In the genomic region with DNA sequence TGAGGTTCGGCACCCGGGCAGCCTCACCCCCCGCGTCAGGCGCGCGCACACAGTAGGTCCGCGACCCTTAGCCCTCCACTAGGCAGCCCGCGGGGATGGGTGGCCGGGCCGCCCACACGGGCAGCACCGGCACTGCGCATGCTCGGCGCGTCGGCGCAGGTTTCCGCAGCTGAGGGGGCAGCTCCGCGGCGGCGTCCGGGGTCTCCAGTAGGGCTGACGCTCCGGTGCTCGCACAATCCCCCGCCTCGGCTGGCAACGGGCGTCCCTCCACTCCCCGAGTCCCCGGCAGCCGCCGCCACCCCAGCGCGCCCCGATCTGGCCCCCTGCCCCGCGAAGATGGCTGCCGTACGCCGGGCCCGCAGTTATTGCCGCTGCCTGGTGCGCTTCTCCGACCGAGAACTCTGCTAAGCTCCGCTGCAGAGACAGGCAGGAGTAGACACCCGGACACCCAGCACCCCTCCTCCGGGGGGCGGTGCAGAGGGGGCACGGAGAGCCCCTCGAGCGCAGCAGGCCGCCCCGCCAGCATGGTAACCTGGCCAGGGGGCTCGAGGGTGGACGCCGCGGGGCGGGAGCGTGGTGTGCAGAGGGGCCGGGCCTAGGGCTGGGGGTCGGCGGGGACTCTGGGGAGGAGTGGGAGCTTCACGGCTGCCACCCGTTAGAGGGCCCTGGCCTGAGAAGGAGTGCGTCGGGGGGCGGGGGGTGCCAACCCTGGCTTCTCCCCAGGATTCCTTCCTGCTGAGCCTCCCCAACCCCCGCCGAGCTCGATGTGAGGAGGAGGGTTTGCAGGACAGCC, we compare ENCODE assay signal across 8 cellular contexts.
DNase-seq lines count a peak whose midpoint lies in the region; ATAC-seq and TF ChIP-seq lines count a peak whose summit lies in the region.

Gene FBXO9, plus strand, starts transcription at position 139 of the 793 bp plus-strand sequence. Its CDS starts 386 bp downstream, at position 525.

- peaks cover 64% of the 10 kb centered on the region for H3K4me1 Mint-ChIP-seq in activated T-cell treated with anti-CD3 and anti-CD28 coated beads, Interleukin-2, amount 50 U/mL, for 24 hours (ENCODE audit: low read depth)
- H3K4me1 Mint-ChIP-seq in nephron = peaks cover 32% of the 10 kb centered on the region
- H3K4me1 Mint-ChIP-seq in stimulated activated naive CD8-positive, alpha-beta T cell treated with anti-CD3 and anti-CD28 coated beads, Interleukin-15, Interleukin-2, amounts not matched to agents 100 ng/mL and 50 ng/mL, for 24 hours (ENCODE audit: low read depth) = peaks cover 55% of the 10 kb centered on the region

- ATAC-seq in GM19035 (IDR thresholded peaks at IDR 0.05; ENCODE audit: unreplicated experiment) (peak; percentile 54), HG03196 (IDR thresholded peaks at IDR 0.05; ENCODE audit: unreplicated experiment) (peak; percentile 43)

- H3K9ac ChIP-seq in BLaER1 treated with 17β-estradiol and CSF1 and Interleukin-3, amounts not matched to agents 10 nM and 100 nM = peak within 1 kb of the TSS; percentile 86 to 95 (median 93)
- H3K9ac ChIP-seq in NT2/D1 (ENCODE audit: insufficient read length, low read depth) = peak within 1 kb of the TSS; percentile 88

- H4K20me1 ChIP-seq in BLaER1 treated with 17β-estradiol and CSF1 and Interleukin-3, amounts not matched to agents 10 nM and 100 nM = peaks cover 0 to 27% (median 11%) of the 10 kb centered on the region in 11 experiments; a peak in 10 of 22 replicates

- H3K36me3 Mint-ChIP-seq in activated T-cell treated with anti-CD3 and anti-CD28 coated beads, Interleukin-2, amount 50 U/mL, for 24 hours (ENCODE audit: low read depth) = peaks cover 34% of the 10 kb centered on the region
- H3K36me3 Mint-ChIP-seq in nephron (ENCODE audit: low read depth) = peaks cover 5% of the 10 kb centered on the region
- H3K36me3 Mint-ChIP-seq in stimulated activated naive CD8-positive, alpha-beta T cell treated with anti-CD3 and anti-CD28 coated beads, Interleukin-15, Interleukin-2, amounts not matched to agents 100 ng/mL and 50 ng/mL, for 24 hours (ENCODE audit: low read depth) = peaks cover 8% of the 10 kb centered on the region

- DNase-seq in NT2/D1 (ENCODE audit: low read depth, low spot score) (no peak), fibroblast of mammary gland (ENCODE audit: low read depth) (no peak)
- DNase-seq in activated T-cell treated with anti-CD3 and anti-CD28 coated beads, Interleukin-2, amount 50 U/mL, for 24 hours = peak; percentile 91

- peak within 1 kb of the TSS; percentile 81 to 93 (median 89) for H3K27ac ChIP-seq in BLaER1 treated with 17β-estradiol and CSF1 and Interleukin-3, amounts not matched to agents 10 nM and 100 nM

- H3K4me2 ChIP-seq in BLaER1 treated with 17β-estradiol and CSF1 and Interleukin-3, amounts not matched to agents 10 nM and 100 nM = peak within 1 kb of the TSS; percentile 84 to 98 (median 92)

- TF ChIP-seq CTCF in fibroblast of mammary gland (conservative IDR thresholded peaks at IDR 0.05; ENCODE audit: control insufficient read depth, insufficient read depth, low read depth, low read length) = no peak
- TF ChIP-seq CTCF in nephron (IDR thresholded peaks at IDR 0.05; ENCODE audit: unreplicated experiment in 3 of 3) = peak in 1 of 3 experiments; percentile 12

- H3K4me3 Mint-ChIP-seq in activated T-cell treated with anti-CD3 and anti-CD28 coated beads, Interleukin-2, amount 50 U/mL, for 24 hours = peak within 1 kb of the TSS; percentile 97
- peak within 1 kb of the TSS; percentile 97 to 99 (median 99) for H3K4me3 Mint-ChIP-seq in nephron
- peak within 1 kb of the TSS; percentile 94 for H3K4me3 Mint-ChIP-seq in stimulated activated naive CD8-positive, alpha-beta T cell treated with anti-CD3 and anti-CD28 coated beads, Interleukin-15, Interleukin-2, amounts not matched to agents 100 ng/mL and 50 ng/mL, for 24 hours

- peak within 1 kb of the TSS; percentile 100 for H3K27ac Mint-ChIP-seq in activated T-cell treated with anti-CD3 and anti-CD28 coated beads, Interleukin-2, amount 50 U/mL, for 24 hours
- peak within 1 kb of the TSS; percentile 96 to 99 (median 99) for H3K27ac Mint-ChIP-seq in nephron
- H3K27ac Mint-ChIP-seq in stimulated activated naive CD8-positive, alpha-beta T cell treated with anti-CD3 and anti-CD28 coated beads, Interleukin-15, Interleukin-2, amounts not matched to agents 100 ng/mL and 50 ng/mL, for 24 hours = peak within 1 kb of the TSS; percentile 97

- H3K27me3 Mint-ChIP-seq in activated T-cell treated with anti-CD3 and anti-CD28 coated beads, Interleukin-2, amount 50 U/mL, for 24 hours = no peaks in the 10 kb centered on the region
- H3K27me3 Mint-ChIP-seq in nephron (ENCODE audit: low read depth) = no peaks in the 10 kb centered on the region
- no peaks in the 10 kb centered on the region for H3K27me3 Mint-ChIP-seq in stimulated activated naive CD8-positive, alpha-beta T cell treated with anti-CD3 and anti-CD28 coated beads, Interleukin-15, Interleukin-2, amounts not matched to agents 100 ng/mL and 50 ng/mL, for 24 hours

- peaks cover 0 to 21% (median 4%) of the 10 kb centered on the region in 11 experiments; a peak in 10 of 22 replicates for H3K36me3 ChIP-seq in BLaER1 treated with 17β-estradiol and CSF1 and Interleukin-3, amounts not matched to agents 10 nM and 100 nM
- peaks cover 5% of the 10 kb centered on the region for H3K36me3 ChIP-seq in NT2/D1 (ENCODE audit: insufficient read depth, insufficient read length, low read length)

- no peaks in the 10 kb centered on the region for H3K27me3 ChIP-seq in BLaER1 treated with 17β-estradiol and CSF1 and Interleukin-3, amounts not matched to agents 10 nM and 100 nM
- H3K27me3 ChIP-seq in NT2/D1 (ENCODE audit: insufficient read depth, insufficient read length) = no peaks in the 10 kb centered on the region

- no peaks in the 10 kb centered on the region for H3K9me3 ChIP-seq in BLaER1 treated with 17β-estradiol and CSF1 and Interleukin-3, amounts not matched to agents 10 nM and 100 nM (replicated peaks in 1 of 11)
- no peaks in the 10 kb centered on the region for H3K9me3 ChIP-seq in NT2/D1 (ENCODE audit: insufficient read depth, low read length)

- H3K4me1 ChIP-seq in BLaER1 treated with 17β-estradiol and CSF1 and Interleukin-3, amounts not matched to agents 10 nM and 100 nM = peaks cover 30 to 51% (median 40%) of the 10 kb centered on the region in 10 experiments
- H3K4me1 ChIP-seq in NT2/D1 (ENCODE audit: insufficient read depth, insufficient read length) = no peaks in the 10 kb centered on the region

- H3K9me3 Mint-ChIP-seq in activated T-cell treated with anti-CD3 and anti-CD28 coated beads, Interleukin-2, amount 50 U/mL, for 24 hours = no peaks in the 10 kb centered on the region
- H3K9me3 Mint-ChIP-seq in nephron = no peaks in the 10 kb centered on the region
- H3K9me3 Mint-ChIP-seq in stimulated activated naive CD8-positive, alpha-beta T cell treated with anti-CD3 and anti-CD28 coated beads, Interleukin-15, Interleukin-2, amounts not matched to agents 100 ng/mL and 50 ng/mL, for 24 hours = no peaks in the 10 kb centered on the region

- H3K4me3 ChIP-seq in BLaER1 treated with 17β-estradiol and CSF1 and Interleukin-3, amounts not matched to agents 10 nM and 100 nM = peak within 1 kb of the TSS; percentile 77 to 94 (median 89)
- peak within 1 kb of the TSS; percentile 72 for H3K4me3 ChIP-seq in NT2/D1 (ENCODE audit: insufficient read length, low read depth)
- H3K4me3 ChIP-seq in fibroblast of mammary gland (ENCODE audit: control insufficient read depth, low read depth, low read length) = peak within 1 kb of the TSS; percentile 89
